In the genomic region with DNA sequence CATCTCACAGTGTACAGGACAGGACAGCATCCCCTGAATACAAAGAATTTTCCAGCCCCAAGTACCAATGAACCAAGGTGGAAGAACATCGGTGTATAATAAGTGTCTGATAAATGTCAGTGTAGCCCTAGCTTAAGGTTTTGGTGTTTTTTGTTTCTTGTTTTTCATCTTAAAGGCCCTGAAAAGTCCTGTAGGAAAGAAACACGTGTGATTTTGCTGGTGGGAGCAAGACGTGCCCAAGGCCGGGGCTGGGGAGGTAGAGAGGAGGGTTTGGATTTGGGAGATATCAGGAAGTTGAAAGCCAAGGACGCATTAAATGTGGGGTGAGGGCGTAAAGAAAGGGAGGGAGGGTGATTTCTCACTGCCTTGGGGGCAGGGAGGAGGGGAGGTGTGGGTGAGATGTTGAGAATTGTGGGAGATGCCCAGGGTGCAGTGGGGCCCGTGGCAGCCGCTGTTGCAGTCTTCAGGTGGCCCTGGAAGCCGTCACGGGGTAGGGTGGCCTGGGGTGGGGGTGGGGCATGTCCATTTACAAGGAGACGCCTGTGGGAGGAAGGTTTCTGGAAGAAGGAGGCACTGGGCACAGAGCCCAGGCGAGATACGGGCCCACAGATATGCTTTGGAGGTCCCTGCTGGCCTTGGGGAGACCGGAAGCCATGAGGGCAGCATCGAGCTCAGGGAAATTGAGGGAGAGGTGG, we compare ENCODE assay signal across 1 cellular context.
TF ChIP-seq lines count a peak whose summit lies in the region.

No MANE protein-coding gene starts in this region.

TF ChIP-seq in HEK293, 187 proteins besides CTCF, POLR2A, EP300 and RAD21 (continued from another document):
- TF ChIP-seq ZNF341 (tag by site-specific recombination; IDR thresholded peaks at IDR 0.05; ENCODE audit: low read depth) (no peak), ZNF510 (tag by site-specific recombination; IDR thresholded peaks at IDR 0.05; ENCODE audit: insufficient replicate concordance) (no peak)
- TF ChIP-seq, protein P1, sequence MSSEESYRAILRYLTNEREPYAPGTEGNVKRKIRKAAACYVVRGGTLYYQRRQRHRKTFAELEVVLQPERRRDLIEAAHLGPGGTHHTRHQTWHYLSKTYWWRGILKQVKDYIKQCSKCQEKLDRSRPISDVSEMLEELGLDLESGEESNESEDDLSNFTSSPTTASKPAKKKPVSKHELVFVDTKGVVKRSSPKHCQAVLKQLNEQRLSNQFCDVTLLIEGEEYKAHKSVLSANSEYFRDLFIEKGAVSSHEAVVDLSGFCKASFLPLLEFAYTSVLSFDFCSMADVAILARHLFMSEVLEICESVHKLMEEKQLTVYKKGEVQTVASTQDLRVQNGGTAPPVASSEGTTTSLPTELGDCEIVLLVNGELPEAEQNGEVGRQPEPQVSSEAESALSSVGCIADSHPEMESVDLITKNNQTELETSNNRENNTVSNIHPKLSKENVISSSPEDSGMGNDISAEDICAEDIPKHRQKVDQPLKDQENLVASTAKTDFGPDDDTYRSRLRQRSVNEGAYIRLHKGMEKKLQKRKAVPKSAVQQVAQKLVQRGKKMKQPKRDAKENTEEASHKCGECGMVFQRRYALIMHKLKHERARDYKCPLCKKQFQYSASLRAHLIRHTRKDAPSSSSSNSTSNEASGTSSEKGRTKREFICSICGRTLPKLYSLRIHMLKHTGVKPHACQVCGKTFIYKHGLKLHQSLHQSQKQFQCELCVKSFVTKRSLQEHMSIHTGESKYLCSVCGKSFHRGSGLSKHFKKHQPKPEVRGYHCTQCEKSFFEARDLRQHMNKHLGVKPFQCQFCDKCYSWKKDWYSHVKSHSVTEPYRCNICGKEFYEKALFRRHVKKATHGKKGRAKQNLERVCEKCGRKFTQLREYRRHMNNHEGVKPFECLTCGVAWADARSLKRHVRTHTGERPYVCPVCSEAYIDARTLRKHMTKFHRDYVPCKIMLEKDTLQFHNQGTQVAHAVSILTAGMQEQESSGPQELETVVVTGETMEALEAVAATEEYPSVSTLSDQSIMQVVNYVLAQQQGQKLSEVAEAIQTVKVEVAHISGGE (tag by site-specific recombination; conservative IDR thresholded peaks at IDR 0.05; ENCODE audit: low read depth), result no peak
TF ChIP-seq in HEK293: peak in this region for 7.
